In the genomic region with DNA sequence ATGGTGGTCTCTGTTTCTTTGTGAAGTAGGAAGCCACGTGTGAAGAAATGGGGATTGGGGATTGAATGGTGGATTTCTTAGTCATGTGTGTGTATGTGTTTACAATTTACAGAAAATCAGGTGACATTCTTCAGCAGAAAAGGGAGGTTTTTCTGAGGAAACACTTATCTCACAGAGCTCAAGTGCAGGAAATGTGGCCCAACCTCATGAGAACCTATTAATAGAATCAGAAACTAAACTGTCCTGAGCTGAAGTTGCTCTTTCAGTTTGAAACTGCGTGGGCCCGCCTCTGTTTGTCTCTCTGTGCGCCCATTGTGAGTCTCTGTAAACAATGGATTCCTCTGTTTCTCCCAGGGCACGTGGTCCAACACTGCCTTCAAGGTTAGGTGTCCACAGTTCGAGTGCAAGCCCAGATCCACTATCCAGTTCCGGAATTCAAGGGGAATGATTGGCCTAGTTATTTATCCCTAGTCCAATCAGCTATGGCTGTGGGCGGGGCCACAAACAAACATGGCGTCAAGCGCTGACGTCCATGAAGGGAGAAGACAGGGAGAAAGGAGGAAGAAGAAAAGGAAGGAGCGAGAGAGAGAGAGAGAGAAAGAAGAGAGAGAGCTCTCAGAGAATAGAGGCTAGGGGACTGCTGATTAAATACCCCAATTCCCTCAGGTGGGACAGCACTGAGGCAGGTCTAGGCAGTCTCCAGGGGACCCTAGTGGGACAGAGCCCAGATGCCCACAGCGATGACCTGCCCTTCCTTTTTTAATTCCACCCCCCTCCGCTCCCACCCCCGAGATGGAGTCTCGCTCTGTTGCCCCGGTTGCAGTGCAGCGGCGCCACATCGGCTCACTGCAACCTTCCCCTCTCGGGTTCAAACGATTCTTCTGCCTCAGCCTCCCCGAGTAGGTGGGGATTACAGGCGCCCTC, we compare ENCODE assay signal across 8 cellular contexts. TPM values are rescaled to one million over a fixed set of nuclear protein-coding genes. Genes with fewer than 3 reads are reported as not detected.
A peak's percentile ranks its signal among the peaks of the same experiment; 100 is the strongest.
DNase-seq lines count a peak whose midpoint lies in the region; ATAC-seq, FAIRE-seq and TF ChIP-seq lines count a peak whose summit lies in the region.

No MANE protein-coding gene starts in this region.

- CTCF ChIA-PET in A549 (lab: Yijun Ruan, JAX), result no interaction called here

- H2BK120ac ChIP-seq in H9 (ENCODE audit: low read depth, low read length, poor library complexity, severe bottlenecking), result no peak overlapping the region

- H3K9me3 Mint-ChIP-seq in naive B cell, result peaks cover 0 to 4% (median 0%) of the 10 kb centered on the region in 7 donors
- peaks cover 3% of the 10 kb centered on the region in 2 experiments; a peak in 3 of 5 replicates for H3K9me3 Mint-ChIP-seq in H9

- TF ChIP-seq CTCF in A549 (IDR thresholded peaks at IDR 0.05) (no peak), choroid plexus epithelial cell (conservative IDR thresholded peaks at IDR 0.05; ENCODE audit: low read depth, low read length) (no peak), H9 (conservative IDR thresholded peaks at IDR 0.05) (no peak)

- H4K8ac ChIP-seq in H9 (replicated peaks; ENCODE audit: insufficient read length, low read depth, low read length), result no peak overlapping the region

- no peaks in the 10 kb centered on the region for H3K79me1 ChIP-seq in H9 (ENCODE audit: insufficient read depth, low read depth, low read length, poor library complexity, severe bottlenecking)

- peaks cover 0 to 7% of the 10 kb centered on the region in 2 donors for H3K36me3 Mint-ChIP-seq in naive B cell
- peaks cover 0 to 2% (median 0%) of the 10 kb centered on the region in 3 experiments; a peak in 1 of 7 replicates for H3K36me3 Mint-ChIP-seq in H9 (ENCODE audit: insufficient read depth in 1 of 3, low read depth in 3 of 3)

- H2AFZ ChIP-seq in H9 (ENCODE audit: low read length), result no peak overlapping the region

- peak overlapping the region; percentile 29; the same call in 1 of the 3 replicates for H3K4me3 ChIP-seq in A549
- H3K4me3 ChIP-seq in choroid plexus epithelial cell (ENCODE audit: low read depth, low read length), result no peak overlapping the region

- H2BK5ac ChIP-seq in H9 (ENCODE audit: insufficient read length, low read length), result no peak overlapping the region

- H3K79me2 ChIP-seq in H9 (ENCODE audit: insufficient read depth, low read length), result no peaks in the 10 kb centered on the region

- ATAC-seq in A549 (peak; percentile 37 to 70; a peak in 4 of 6 replicates), GM19395 (IDR thresholded peaks at IDR 0.05; ENCODE audit: unreplicated experiment) (peak; percentile 88), HG03469 (IDR thresholded peaks at IDR 0.05; ENCODE audit: unreplicated experiment) (peak; percentile 70), naive B cell (ENCODE audit: low read depth in 2 of 2) (peak; percentile 89 to 91)

- H3K9me3 ChIP-seq in A549 (no peaks in the 10 kb centered on the region), H9 (ENCODE audit: control insufficient read depth, low read depth, low read length) (no peaks in the 10 kb centered on the region)

- no peaks in the 10 kb centered on the region for H3K23me2 ChIP-seq in H9 (ENCODE audit: insufficient read length, low read depth, low read length, poor library complexity, severe bottlenecking)

- H3K4me1 ChIP-seq in A549 (0 out of 3 replicates have a peak, but pooled peaks cover 5% of the 10 kb centered on the region), H9 (ENCODE audit: insufficient read depth, low read length) (no peaks in the 10 kb centered on the region)

- H3K18ac ChIP-seq in H9 (ENCODE audit: insufficient read length, low read depth, low read length), result no peak overlapping the region

- H3K27me3 Mint-ChIP-seq in naive B cell (peaks cover 0 to 5% (median 0%) of the 10 kb centered on the region in 3 donors), H9 (ENCODE audit: low read depth) (peaks cover 4% of the 10 kb centered on the region)

- no peak overlapping the region for H3K23ac ChIP-seq in H9 (ENCODE audit: insufficient read length, low read depth, low read length)

- no peak overlapping the region for H2BK20ac ChIP-seq in H9 (ENCODE audit: low read depth, low read length, poor library complexity, severe bottlenecking)

- TF ChIP-seq EP300 in A549 (IDR thresholded peaks at IDR 0.05), result no peak

- peak overlapping the region; percentile 91 to 99 (median 98) for H3K27ac Mint-ChIP-seq in naive B cell
- no peak overlapping the region for H3K27ac Mint-ChIP-seq in H9

- 66% methylated on average over 24 of the region's 24 CpGs for WGBS in A549 (ENCODE audit: missing lambda C conversion rate)
- WGBS in H9 (ENCODE audit: extremely low coverage, insufficient read length, low lambda C conversion rate), result 100% methylated on average over 1 of the region's 24 CpGs

- H3K4me2 ChIP-seq in A549, result peak overlapping the region; percentile 60
- H3K4me2 ChIP-seq in H9 (ENCODE audit: insufficient read depth, insufficient read length, low read length), result no peak overlapping the region

- TF ChIP-seq RAD21 in A549 (conservative IDR thresholded peaks at IDR 0.05 in 1 of 2, IDR thresholded peaks at IDR 0.05 in 1 of 2), result no peak

- H3K14ac ChIP-seq in H9 (ENCODE audit: insufficient read depth, low read length), result no peak overlapping the region

- H3K4me3 Mint-ChIP-seq in naive B cell, result peak overlapping the region; percentile 70 to 97 (median 91)
- H3K4me3 Mint-ChIP-seq in H9, result no peak overlapping the region

- no peak overlapping the region for H4K91ac ChIP-seq in H9 (ENCODE audit: insufficient read length, low read depth, low read length)

- FAIRE-seq in A549 (lab: Jason Lieb, UNC), result no peak

- no peak overlapping the region for H3K4ac ChIP-seq in H9 (ENCODE audit: low read depth, low read length)

- H2AK5ac ChIP-seq in H9 (ENCODE audit: insufficient read length, low read length), result no peak overlapping the region

- TF ChIP-seq POLR2A in A549 (IDR thresholded peaks at IDR 0.05; ENCODE audit: low read length), result no peak

- no peak overlapping the region for H2BK15ac ChIP-seq in H9 (ENCODE audit: low read depth, low read length)

- H3K27ac ChIP-seq in A549, result peak overlapping the region; percentile 57 to 75; a peak in 5 of 6 replicates
- peak overlapping the region; percentile 91 for H3K27ac ChIP-seq in substantia nigra (ENCODE audit: low read depth, low read length, poor library complexity, severe bottlenecking)
- H3K27ac ChIP-seq in H9 (ENCODE audit: insufficient read length, low read depth, low read length), result no peak overlapping the region

- peak; percentile 63 to 67 for DNase-seq in A549 (ENCODE audit: low read depth in 1 of 2, low spot score in 1 of 2)
- peak; percentile 41 for DNase-seq in activated CD4-positive, CD25-positive, alpha-beta regulatory T cell treated with anti-CD3 and anti-CD28 coated beads, Interleukin-2, amount 50 U/mL, for 16 hours (ENCODE audit: low read depth, low spot score)
- DNase-seq in choroid plexus epithelial cell (ENCODE audit: low read depth), result peak; percentile 83
- peak; percentile 72 for DNase-seq in naive B cell
- peak in 48 of 49 donors; percentile 53 to 95 (median 81) for DNase-seq in substantia nigra (lab: John Stamatoyannopoulos, UW)
- no peak for DNase-seq in H9

- H3K4me1 Mint-ChIP-seq in naive B cell, result peaks cover 18 to 25% (median 19%) of the 10 kb centered on the region in 3 donors
- 0 out of 4 replicates have a peak, but pooled peaks cover 0 to 2% of the 10 kb centered on the region in 2 experiments for H3K4me1 Mint-ChIP-seq in H9

- no peak overlapping the region for H3K56ac ChIP-seq in H9 (ENCODE audit: insufficient read length, low read depth, low read length)

- H4K20me1 ChIP-seq in H9 (ENCODE audit: control insufficient read depth, insufficient read depth, insufficient read length), result no peaks in the 10 kb centered on the region

- POLR2A ChIA-PET in A549 (lab: Yijun Ruan, JAX), result interaction anchor here (1.0 kb wide), 1 partner anchor 80 kb away, joined by 3 read pairs; the partner anchor contains the start of gene ANKRD13A

- H3T11ph ChIP-seq in H9 (ENCODE audit: low read length), result no peak overlapping the region

- no peak overlapping the region for H3K9ac ChIP-seq in H9 (ENCODE audit: extremely low read depth, insufficient read length, low read length)

- no peak overlapping the region for H4K5ac ChIP-seq in H9 (ENCODE audit: insufficient read length, low read depth, low read length)

- H2BK12ac ChIP-seq in H9 (ENCODE audit: insufficient read length, low read depth, low read length), result no peak overlapping the region

- H3K27me3 ChIP-seq in H9 (ENCODE audit: insufficient read depth, low read length), result no peaks in the 10 kb centered on the region

TF ChIP-seq in A549, 52 proteins besides CTCF, POLR2A, EP300 and RAD21 (continues in another document):
- TF ChIP-seq MAFK (IDR thresholded peaks at IDR 0.05; ENCODE audit: partially characterized antibody) (no peak), ESRRA (IDR thresholded peaks at IDR 0.05; ENCODE audit: borderline replicate concordance, low read length) (no peak), MAX (IDR thresholded peaks at IDR 0.05) (peak; percentile 77), TP53 (CRISPR knock-in tag; IDR thresholded peaks at IDR 0.05) (0 out of 2 replicates have a peak, but pooled peaks have one; percentile 70)
- TF ChIP-seq, protein P1, sequence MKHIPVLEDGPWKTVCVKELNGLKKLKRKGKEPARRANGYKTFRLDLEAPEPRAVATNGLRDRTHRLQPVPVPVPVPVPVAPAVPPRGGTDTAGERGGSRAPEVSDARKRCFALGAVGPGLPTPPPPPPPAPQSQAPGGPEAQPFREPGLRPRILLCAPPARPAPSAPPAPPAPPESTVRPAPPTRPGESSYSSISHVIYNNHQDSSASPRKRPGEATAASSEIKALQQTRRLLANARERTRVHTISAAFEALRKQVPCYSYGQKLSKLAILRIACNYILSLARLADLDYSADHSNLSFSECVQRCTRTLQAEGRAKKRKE (CRISPR knock-in tag; IDR thresholded peaks at IDR 0.05; ENCODE audit: low read depth), result no peak

RNA-seq across cellular contexts. Expression of gene C12orf76, which starts 31.4 kb away (rescaled TPM):
- polyA plus RNA-seq in A549 (2011; rRNA removed), result 22.6 and 23.1 TPM in 2 replicates
- 13.4 and 16.2 TPM in 2 replicates for polyA plus RNA-seq in A549 (2012; cell fraction: cytosol; rRNA removed)
- 9.8 and 19.3 TPM in 2 replicates for polyA plus RNA-seq in A549 (2012; cell fraction: nucleus; rRNA removed)
- 12.4 to 14.5 TPM (median 13.3 TPM) in 3 replicates for polyA plus RNA-seq in A549 (2017; fragmentation: RNase III; extraction: RNeasy Plus Mini Kit Qiagen cat#74134 plus additional on column Dnase treatment)
- 8.3 and 10.7 TPM in 2 replicates for polyA minus RNA-seq in A549 (2011; rRNA and poly(A)+ RNA removed)
- 10 to 100 TPM; 10.6 to 19.8 (median 16.7) TPM for polyA plus RNA-seq in naive B cell (ENCODE audit: low read depth in 6 of 6)
- 8.9 and 9.7 TPM in 2 replicates for total RNA-seq in H9 (2021)

RNA-seq across cellular contexts. Expression of gene IFT81, which starts 44.4 kb away (rescaled TPM):
- polyA plus RNA-seq in A549 (2011; rRNA removed) (39.7 and 73.4 TPM in 2 replicates), A549 (2017; fragmentation: RNase III; extraction: RNeasy Plus Mini Kit Qiagen cat#74134 plus additional on column Dnase treatment) (40.7 to 41.6 TPM (median 40.7 TPM) in 3 replicates), naive B cell (ENCODE audit: low read depth in 6 of 6) (1 to 10 TPM in 4 of 6 donors, under 1 TPM in 1, not detected in 1; 0.84 to 1.9 (median 1.4) TPM)
- 11.9 and 12.0 TPM in 2 replicates for polyA plus RNA-seq in A549 (2012; cell fraction: cytosol; rRNA removed)
- 6.9 and 9.0 TPM in 2 replicates for polyA plus RNA-seq in A549 (2012; cell fraction: nucleus; rRNA removed)
- polyA minus RNA-seq in A549 (2011; rRNA and poly(A)+ RNA removed), result 10.3 and 10.6 TPM in 2 replicates
- total RNA-seq in H9 (2021), result 9.3 and 9.7 TPM in 2 replicates

Comparison
In these comparisons a context has a peak if more than half of its experiments do, and no peak if none do; other contexts are left out.
1. H3K27ac Mint-ChIP-seq: peak in naive B cell (6 of 6); none in H9 (0 of 3).
2. H3K4me3 Mint-ChIP-seq: peak in naive B cell (8 of 8); none in H9 (0 of 2).
3. Peak in every context shown above with its lines, with median percentiles within 50 percentile points of each other: ATAC-seq.